Comparison of ENCODE assay signal across 8 cellular contexts in genomic region chr17:48483471-48484131, GRCh38.
DNase-seq lines count a peak whose midpoint lies in the region; ATAC-seq lines count a peak whose summit lies in the region.

No MANE protein-coding gene starts in this region.

- DNase-seq in GF-D8 (lab: John Stamatoyannopoulos, UW): peak; percentile 73
- peak; percentile 17 for DNase-seq in activated CD4-positive, alpha-beta T cell treated with anti-CD3 and anti-CD28 coated beads, Interleukin-2, amount 50 U/mL, for 1 hour
- DNase-seq in islet precursor cell: peak; percentile 98
- DNase-seq in AML-193 (lab: John Stamatoyannopoulos, UW): no peak
- DNase-seq in NCI-H2227 treated with DMSO at 0.1 percent for 48 hours (lab: John Stamatoyannopoulos, UW): no peak

- peak overlapping the region; percentile 36 for H3K27ac ChIP-seq in KOPT-K1 (ENCODE audit: low read depth, low read length, poor library complexity, severe bottlenecking)

- no peak for ATAC-seq in GM18511 (IDR thresholded peaks at IDR 0.05; ENCODE audit: unreplicated experiment)
- no peak for ATAC-seq in GM18502 (IDR thresholded peaks at IDR 0.05; ENCODE audit: poor library complexity, unreplicated experiment)

- no peaks in the 10 kb centered on the region for H3K9me3 ChIP-seq in KOPT-K1 (ENCODE audit: insufficient read depth, low read length, poor library complexity, severe bottlenecking)

- no peaks in the 10 kb centered on the region for H3K36me3 ChIP-seq in KOPT-K1 (ENCODE audit: insufficient read depth, low read length)

Comparison
In these comparisons a context has a peak if more than half of its experiments do, and no peak if none do; other contexts are left out.
1. DNase-seq: peak in GF-D8 (single experiment), activated CD4-positive, alpha-beta T cell treated with anti-CD3 and anti-CD28 coated beads, Interleukin-2, amount 50 U/mL, for 1 hour (single experiment) and islet precursor cell (single experiment); none in AML-193 (0 of 2) and NCI-H2227 treated with DMSO at 0.1 percent for 48 hours (single experiment).